In genomic region chr15:81516461-81516860, GRCh38 we compare ENCODE assay signal across 24 cellular contexts.
DNase-seq lines count a peak whose midpoint lies in the region; ATAC-seq, FAIRE-seq and TF ChIP-seq lines count a peak whose summit lies in the region.
"Had no signal": no experiment of that assay in that cellular context is flagged by ENCODE, and none has a peak within 500 bp of the region (broad histone marks: within the 10 kb centered on the region; RNA-seq: fewer than 3 reads in every experiment).

No MANE protein-coding gene starts in this region.

- no peak overlapping the region for H3K9ac ChIP-seq in fibroblast of lung (ENCODE audit: insufficient read depth, low read length)
- no peak overlapping the region for H3K9ac ChIP-seq in smooth muscle cell (ENCODE audit: low read depth)
- no peak overlapping the region for H3K9ac ChIP-seq in HepG2 (ENCODE audit: insufficient read depth, low read depth, low read length)

- H3K9me3 ChIP-seq in fibroblast of lung (ENCODE audit: control insufficient read depth, insufficient read depth, low read depth, low read length) (no peaks in the 10 kb centered on the region), smooth muscle cell (replicated peaks; ENCODE audit: low read depth) (no peaks in the 10 kb centered on the region), HepG2 (ENCODE audit: low read length) (no peaks in the 10 kb centered on the region)
- H3K9me3 ChIP-seq: ascending aorta, mucosa of descending colon, right lobe of liver, testis had no signal

- BruUV-seq in HepG2 (replicated peaks; lab: Mats Ljungman, UMichigan), result no TSS peak

- POLR2A ChIA-PET in RWPE1 (lab: Yijun Ruan, JAX; ENCODE audit: low non-redundant PET) (no interaction called here), HepG2 (lab: Yijun Ruan, JAX) (no interaction called here)

- H2AFZ ChIP-seq in fibroblast of lung (ENCODE audit: low read length) (no peak overlapping the region), smooth muscle cell (ENCODE audit: low read depth) (no peak overlapping the region), HepG2 (ENCODE audit: low read length) (no peak overlapping the region)

- no peak for TF ChIP-seq RAD21 in HepG2 (CRISPR knock-in tag; IDR thresholded peaks at IDR 0.05)

- no peak for ATAC-seq in HepG2
- ATAC-seq: activated CD8-positive, alpha-beta memory T cell treated with anti-CD3 and anti-CD28 coated beads, Interleukin-2, amount 10 ng/mL, durations not matched to agents 7 days and 5 days; mucosa of descending colon; right lobe of liver had no signal

- no peak for TF ChIP-seq CTCF in RWPE1 (conservative IDR thresholded peaks at IDR 0.05; ENCODE audit: low read depth)
- TF ChIP-seq CTCF in fibroblast of lung (conservative IDR thresholded peaks at IDR 0.05 in 1 of 2, IDR thresholded peaks at IDR 0.05 in 1 of 2; ENCODE audit: low read depth in 1 of 2, low read length in 2 of 2), result no peak
- no peak for TF ChIP-seq CTCF in smooth muscle cell (IDR thresholded peaks at IDR 0.05; ENCODE audit: borderline replicate concordance, insufficient read depth, poor library complexity, severe bottlenecking)
- no peak for TF ChIP-seq CTCF in HepG2 (CRISPR knock-in tag; IDR thresholded peaks at IDR 0.05)

- in situ Hi-C loops in HepG2 (cut with HindIII; ENCODE audit: extremely low pct_ligation_motif_present, low pct_unique_long_range_greater_than_20kb), result no loop called here

- whole genome bisulfite sequencing in smooth muscle cell (ENCODE audit: low lambda C conversion rate), result 64% methylated on average over 3 of the region's 3 CpGs
- 0% methylated on average over 3 of the region's 3 CpGs for WGBS in HepG2 (ENCODE audit: low lambda C conversion rate)

- H3K79me2 ChIP-seq in fibroblast of lung (ENCODE audit: control insufficient read depth, insufficient read depth, low read length) (no peaks in the 10 kb centered on the region), smooth muscle cell (ENCODE audit: low read depth) (no peaks in the 10 kb centered on the region), HepG2 (ENCODE audit: insufficient read depth, low read length) (no peaks in the 10 kb centered on the region)

- H3K4me1 ChIP-seq in fibroblast of lung (ENCODE audit: control insufficient read depth, extremely low read depth, insufficient read depth, low read length) (no peaks in the 10 kb centered on the region), smooth muscle cell (ENCODE audit: low read depth) (no peaks in the 10 kb centered on the region), HepG2 (ENCODE audit: insufficient read depth, low read length) (no peaks in the 10 kb centered on the region)
- H3K4me1 ChIP-seq: ascending aorta, right lobe of liver, testis had no signal

- CTCF ChIA-PET in RWPE1 (lab: Yijun Ruan, JAX), result no interaction called here
- CTCF ChIA-PET in HepG2 (lab: Yijun Ruan, JAX; ENCODE audit: low intra/inter-chr PET ratio, low total read pairs), result no interaction called here

- no peak for FAIRE-seq in HepG2 (lab: Jason Lieb, UNC)

- intact Hi-C loops in HepG2 (cut with micrococcal nuclease; ENCODE audit: unreplicated experiment), result no loop called here

- H3K27me3 ChIP-seq in fibroblast of lung (ENCODE audit: control insufficient read depth, insufficient read depth, low read length), result no peaks in the 10 kb centered on the region
- no peaks in the 10 kb centered on the region for H3K27me3 ChIP-seq in smooth muscle cell (ENCODE audit: low read depth)
- no peaks in the 10 kb centered on the region; a peak in 1 of 5 replicates for H3K27me3 ChIP-seq in HepG2 (ENCODE audit: control insufficient read depth in 1 of 2, insufficient read depth in 2 of 2, low read length in 2 of 2)
- H3K27me3 ChIP-seq: ascending aorta, right lobe of liver, testis had no signal

- H3K36me3 ChIP-seq in fibroblast of lung (ENCODE audit: control insufficient read depth, insufficient read depth, low read length), result no peaks in the 10 kb centered on the region
- H3K36me3 ChIP-seq in smooth muscle cell (ENCODE audit: low read depth), result no peaks in the 10 kb centered on the region
- no peaks in the 10 kb centered on the region for H3K36me3 ChIP-seq in HepG2 (replicated peaks in 1 of 2; ENCODE audit: control insufficient read depth in 1 of 2, insufficient read depth in 2 of 2, low read length in 2 of 2)
- H3K36me3 ChIP-seq: ascending aorta, right lobe of liver had no signal

- no peak for TF ChIP-seq EP300 in HepG2 (IDR thresholded peaks at IDR 0.05; ENCODE audit: low read depth in 2 of 2, low read length in 2 of 2)
- TF ChIP-seq EP300 in HepG2 (CRISPR knock-in tag; IDR thresholded peaks at IDR 0.05; ENCODE audit: borderline replicate concordance), result no peak

- TF ChIP-seq POLR2A in HepG2 (IDR thresholded peaks at IDR 0.05; ENCODE audit: insufficient read depth in 1 of 2, low read depth in 2 of 2, low read length in 2 of 2), result no peak

- H3K27ac ChIP-seq in RWPE1, result no peak overlapping the region
- H3K27ac ChIP-seq in fibroblast of lung (ENCODE audit: insufficient read depth, low read length), result no peak overlapping the region
- no peak overlapping the region for H3K27ac ChIP-seq in smooth muscle cell (ENCODE audit: low read depth)
- no peak overlapping the region for H3K27ac ChIP-seq in HepG2 (ENCODE audit: extremely low read length, insufficient read depth, low read length)
- H3K27ac ChIP-seq: ascending aorta, dorsolateral prefrontal cortex, right lobe of liver, testis had no signal

- no peaks in the 10 kb centered on the region for H3F3A ChIP-seq in smooth muscle cell (ENCODE audit: low read depth)

- DNase-seq in ELR (ENCODE audit: low read depth), result peak; percentile 30
- peak; percentile 46 for DNase-seq in RWPE1 (ENCODE audit: low spot score)
- peak; percentile 47 to 75 for DNase-seq in fibroblast of lung (ENCODE audit: low read depth in 2 of 2)
- DNase-seq in smooth muscle cell (lab: John Stamatoyannopoulos, UW; ENCODE audit: unreplicated experiment), result no peak
- no peak for DNase-seq in HepG2 (ENCODE audit: low spot score)
- no peak for DNase-seq in NCI-H1436 treated with DMSO at 0.1 percent for 48 hours (lab: John Stamatoyannopoulos, UW)
- no peak for DNase-seq in stimulated activated CD4-positive, alpha-beta T cell treated with anti-CD3 and anti-CD28 coated beads, Interleukin-1b, Interleukin-23, amount 100 ng/mL, for 48 hours
- DNase-seq: activated B cell treated with CpG ODN at 0.5 μM for 24 hours; activated CD8-positive, alpha-beta memory T cell treated with anti-CD3 and anti-CD28 coated beads, Interleukin-2, amount 10 ng/mL, durations not matched to agents 7 days and 5 days; activated gamma-delta T cell; DMS79 treated with DMSO at 0.1 percent for 48 hours; dorsolateral prefrontal cortex; Karpas-422; mucosa of descending colon; NCI-H1417; NCI-H345; nucleus accumbens; right lobe of liver; SHP77 treated with DMSO at 0.1 percent for 48 hours; stimulated activated CD4-positive, alpha-beta T cell treated with anti-CD3 and anti-CD28 coated beads, Interleukin-4, amount 100 ng/mL, for 1 hour; stimulated activated CD8-positive, alpha-beta memory T cell treated with anti-CD3 and anti-CD28 coated beads, Interleukin-4, amount 100 ng/mL, for 48 hours; T-helper 2 cell; testis had no signal

- H3K4me2 ChIP-seq in fibroblast of lung (ENCODE audit: extremely low read depth, insufficient read depth, low read length) (peak overlapping the region; percentile 41), smooth muscle cell (peak overlapping the region; percentile 46), HepG2 (ENCODE audit: low read depth, low read length) (no peak overlapping the region)

- H4K20me1 ChIP-seq in fibroblast of lung (ENCODE audit: control insufficient read depth, extremely low read depth, insufficient read depth, low read length) (no peaks in the 10 kb centered on the region), smooth muscle cell (ENCODE audit: low read depth) (no peaks in the 10 kb centered on the region), HepG2 (ENCODE audit: insufficient read depth, low read length) (no peaks in the 10 kb centered on the region)

- H3K4me3 ChIP-seq in fibroblast of lung (replicated peaks in 1 of 4; ENCODE audit: control extremely low read depth in 1 of 4, insufficient read depth in 1 of 4, low read depth in 3 of 4, low read length in 4 of 4) (no peak overlapping the region), smooth muscle cell (no peak overlapping the region), HepG2 (replicated peaks in 1 of 3; ENCODE audit: insufficient read depth in 1 of 3, low read depth in 2 of 3, low read length in 3 of 3) (no peak overlapping the region)
- H3K4me3 ChIP-seq: ascending aorta, dorsolateral prefrontal cortex, mucosa of descending colon, right lobe of liver, testis had no signal

TF ChIP-seq in HepG2, 621 proteins besides CTCF, POLR2A, EP300 and RAD21:
- no peak for TF ChIP-seq ZNF761 (CRISPR knock-in tag; conservative IDR thresholded peaks at IDR 0.05)
TF ChIP-seq in HepG2: peak in this region for 0.

Comparison
In these comparisons a context has a peak if more than half of its experiments do, and no peak if none do; other contexts are left out.
1. DNase-seq: peak in ELR (single experiment), RWPE1 (single experiment) and fibroblast of lung (2 of 2); none in smooth muscle cell (single experiment), HepG2 (single experiment), NCI-H1436 treated with DMSO at 0.1 percent for 48 hours (single experiment) and stimulated activated CD4-positive, alpha-beta T cell treated with anti-CD3 and anti-CD28 coated beads, Interleukin-1b, Interleukin-23, amount 100 ng/mL, for 48 hours (single experiment).